Comparison of ENCODE assay signal across 8 cellular contexts in genomic region chr11:46560300-46561025, GRCh38. TPM values are rescaled to one million over a fixed set of nuclear protein-coding genes. Genes with fewer than 3 reads are reported as not detected.
DNase-seq lines count a peak whose midpoint lies in the region; ATAC-seq and TF ChIP-seq lines count a peak whose summit lies in the region.

No MANE protein-coding gene starts in this region.

- H3K9me3 ChIP-seq in HEK293 (ENCODE audit: control insufficient read depth, insufficient read depth, low read depth, low read length), result no peaks in the 10 kb centered on the region
- H3K9me3 ChIP-seq in SK-N-MC (ENCODE audit: low read depth, low read length), result no peaks in the 10 kb centered on the region
- no peaks in the 10 kb centered on the region for H3K9me3 ChIP-seq in esophagus muscularis mucosa
- H3K9me3 ChIP-seq in ovary, result no peaks in the 10 kb centered on the region

- TF ChIP-seq EP300 in esophagus muscularis mucosa (IDR thresholded peaks at IDR 0.05), result no peak
- no peak for TF ChIP-seq EP300 in ovary (IDR thresholded peaks at IDR 0.05)

- ATAC-seq in HG02973 (IDR thresholded peaks at IDR 0.05; ENCODE audit: unreplicated experiment) (no peak), HG02798 (IDR thresholded peaks at IDR 0.05; ENCODE audit: poor library complexity, unreplicated experiment) (no peak)

- POLR2A ChIA-PET in HEK293 (lab: Yijun Ruan, JAX), result interaction anchor here (0.6 to 1.3 kb wide), 2 partner anchors 33 to 42 kb away, joined by 3 to 5 read pairs; partner anchors contain the start of gene AMBRA1

- CTCF ChIA-PET in HEK293 (lab: Yijun Ruan, JAX), result interaction anchor here (0.9 to 1.1 kb wide), 3 partner anchors 11 to 48 kb away, joined by 3 to 5 read pairs (median 3); no protein-coding TSS in a partner anchor

- intact Hi-C loops in esophagus muscularis mucosa (cut with DNase I) (no loop called here), ovary (cut with DNase I) (no loop called here)

- H3K4me3 ChIP-seq in HEK293 (ENCODE audit: low read depth, low read length), result no peak overlapping the region
- H3K4me3 ChIP-seq in SK-N-MC, result peak overlapping the region; percentile 58
- H3K4me3 ChIP-seq in esophagus muscularis mucosa, result peak overlapping the region; percentile 36 to 48 (median 46)
- peak overlapping the region; percentile 17 for H3K4me3 ChIP-seq in ovary

- peaks cover 8% of the 10 kb centered on the region; the same call in 1 of the 2 replicates for H3K4me1 ChIP-seq in HEK293 (ENCODE audit: control insufficient read depth, insufficient read depth, low read length)
- H3K4me1 ChIP-seq in esophagus muscularis mucosa, result peaks cover 18 to 48% (median 41%) of the 10 kb centered on the region in 4 donors
- peaks cover 3% of the 10 kb centered on the region for H3K4me1 ChIP-seq in ovary (ENCODE audit: insufficient read depth)

- 10% methylated on average over 6 of the region's 6 CpGs for WGBS in esophagus muscularis mucosa
- 0 to 2% (median 1%) methylated on average over 6 of the region's 6 CpGs for WGBS in ovary, 3 donors

- DNase-seq in NCI-H2107 treated with DMSO at 0.1 percent for 48 hours (lab: John Stamatoyannopoulos, UW; ENCODE audit: unreplicated experiment) (peak; percentile 78), NCI-H2107 (lab: John Stamatoyannopoulos, UW) (no peak), SK-N-MC (ENCODE audit: low read depth, low spot score) (no peak), esophagus muscularis mucosa (ENCODE audit: extremely low spot score) (no peak), ovary (no peak)

- H3K36me3 ChIP-seq in HEK293 (ENCODE audit: control insufficient read depth in 2 of 2, insufficient read depth in 1 of 2, low read length in 2 of 2) (no peaks in the 10 kb centered on the region; a peak in 1 of 3 replicates), SK-N-MC (ENCODE audit: insufficient read depth, low read length) (no peaks in the 10 kb centered on the region), esophagus muscularis mucosa (no peaks in the 10 kb centered on the region), ovary (no peaks in the 10 kb centered on the region)

- no peaks in the 10 kb centered on the region for H3K27me3 ChIP-seq in esophagus muscularis mucosa
- no peaks in the 10 kb centered on the region for H3K27me3 ChIP-seq in ovary

- H3K27ac ChIP-seq in HEK293 (ENCODE audit: extremely low read depth, low read depth, low read length), result no peak overlapping the region
- peak overlapping the region; percentile 68 for H3K27ac ChIP-seq in SK-N-MC
- H3K27ac ChIP-seq in esophagus muscularis mucosa (replicated peaks in 1 of 4), result peak overlapping the region; percentile 56 to 74 (median 70)
- H3K27ac ChIP-seq in ovary, result peak overlapping the region; percentile 43 to 71

- no peak for TF ChIP-seq POLR2A in esophagus muscularis mucosa (IDR thresholded peaks at IDR 0.05; ENCODE audit: low read depth)
- no peak for TF ChIP-seq POLR2A in ovary (IDR thresholded peaks at IDR 0.05)

- TF ChIP-seq CTCF in HEK293 (tag by site-specific recombination; IDR thresholded peaks at IDR 0.05) (no peak), esophagus muscularis mucosa (IDR thresholded peaks at IDR 0.05) (no peak), ovary (IDR thresholded peaks at IDR 0.05) (no peak)

- H3K9ac ChIP-seq in SK-N-MC (ENCODE audit: insufficient read length), result peak overlapping the region; percentile 32

TF ChIP-seq in HEK293, 187 proteins besides CTCF, POLR2A, EP300 and RAD21:
- no peak for TF ChIP-seq ZBTB7A (tag by site-specific recombination; IDR thresholded peaks at IDR 0.05; ENCODE audit: low read depth)
- TF ChIP-seq ZNF335 (tag by site-specific recombination; conservative IDR thresholded peaks at IDR 0.05), result 0 out of 2 replicates have a peak, but pooled peaks have one; percentile 32
- TF ChIP-seq ZNF549 (tag by site-specific recombination; IDR thresholded peaks at IDR 0.05), result peak; percentile 75; the same call in 1 of the 2 replicates
- peak; percentile 54; the same call in 1 of the 2 replicates for TF ChIP-seq PRDM1 (tag by site-specific recombination; IDR thresholded peaks at IDR 0.05)
- peak; percentile 57 for TF ChIP-seq ZNF366 (tag by site-specific recombination; conservative IDR thresholded peaks at IDR 0.05)
- TF ChIP-seq ZNF138 (tag by site-specific recombination; IDR thresholded peaks at IDR 0.05; ENCODE audit: borderline replicate concordance), result no peak

RNA-seq across cellular contexts. Expression of gene AMBRA1, which starts 33.4 kb away (rescaled TPM):
- total RNA-seq in esophagus muscularis mucosa, result 10 to 100 TPM; 20.0 to 28.9 (median 26.0) TPM
- total RNA-seq in ovary, result 10 to 100 TPM; 22.3 to 38.1 (median 34.4) TPM
- 10 to 100 TPM; 18.7 to 22.0 TPM for polyA plus RNA-seq in ovary

RNA-seq across cellular contexts. Expression of gene HARBI1, which starts 56.6 kb away (rescaled TPM):
- total RNA-seq in esophagus muscularis mucosa (1 to 10 TPM; 2.5 to 3.3 (median 3.0) TPM), ovary (1 to 10 TPM; 1.4 to 4.9 (median 3.2) TPM)
- polyA plus RNA-seq in ovary, result 1 to 10 TPM; 1.3 to 2.2 TPM

RNA-seq across cellular contexts. Expression of gene ATG13, which starts 56.9 kb away (rescaled TPM):
- total RNA-seq in esophagus muscularis mucosa (10 to 100 TPM; 68.7 to 74.3 (median 72.1) TPM), ovary (10 to 100 TPM; 41.8 to 60.1 (median 54.5) TPM)
- 100 to 1,000 TPM in 1 of 2 donors, 10 to 100 TPM in 1; 37.2 to 119 TPM for polyA plus RNA-seq in ovary
